Comparison of ENCODE assay signal across 22 cellular contexts in the genomic region with DNA sequence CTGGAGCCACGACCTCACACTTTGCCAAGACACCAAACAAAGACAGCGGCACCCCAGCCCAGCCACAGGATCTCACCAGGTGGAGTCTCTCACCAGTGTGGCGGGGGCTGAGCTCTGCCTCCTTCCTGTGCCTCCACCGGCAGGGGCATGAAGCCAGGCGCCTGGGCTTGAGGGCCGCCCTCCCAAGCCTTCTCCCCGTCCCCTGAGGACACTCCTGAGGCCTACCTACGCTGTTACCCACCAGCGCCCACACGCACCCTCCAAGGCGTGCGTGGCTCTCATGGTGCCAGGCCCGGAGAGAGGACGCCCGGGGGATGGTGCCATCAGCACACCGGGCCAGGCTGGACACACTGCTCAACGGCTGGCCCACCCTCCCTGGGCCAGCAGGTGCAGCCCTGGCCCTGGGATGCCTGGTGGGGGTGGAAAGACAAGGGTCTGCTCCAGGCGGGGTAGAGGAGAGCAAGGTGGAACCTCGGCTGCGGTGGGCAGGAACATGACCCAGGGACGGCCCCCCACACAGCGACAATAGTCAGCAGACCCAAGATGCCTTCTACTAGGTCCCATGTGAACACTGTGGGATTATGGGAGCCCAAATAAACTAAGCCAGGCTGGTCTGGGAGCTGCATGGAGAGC.
"Had no signal": no experiment of that assay in that cellular context is flagged by ENCODE, and none has a peak within 500 bp of the region (broad histone marks: within the 10 kb centered on the region; RNA-seq: fewer than 3 reads in every experiment).

No MANE protein-coding gene starts in this region.

- H3K36me3 ChIP-seq: ovary had no signal

- H3K4me3 Mint-ChIP-seq: activated B cell treated with CpG ODN at 0.5 μM for 24 hours; activated CD4-positive, alpha-beta memory T cell treated with anti-CD3 and anti-CD28 coated beads for 36 hours; activated naive CD4-positive, alpha-beta T cell treated with anti-CD3 and anti-CD28 coated beads, Interleukin-2, amount 50 U/mL, for 24 hours; activated T-cell treated with anti-CD3 and anti-CD28 coated beads, Interleukin-2, amount 50 U/mL, for 4 hours; central memory CD8-positive, alpha-beta T cell; mesothelial cell of epicardium; stimulated activated memory B cell treated with anti-CD40 and anti-IgM and Interleukin-4, amounts not matched to agents 10 μg/mL and 1 μg/mL and 100 μg/mL, for 72 hours; T-cell had no signal

- H3K9me3 ChIP-seq: ascending aorta, ovary, right lobe of liver, tibial nerve had no signal

- H3K4me1 Mint-ChIP-seq: activated B cell treated with CpG ODN at 0.5 μM for 24 hours; central memory CD8-positive, alpha-beta T cell; mesothelial cell of epicardium; neural crest cell had no signal

- H3K27ac ChIP-seq: ascending aorta, ovary, right lobe of liver, tibial nerve had no signal

- H3K27me3 Mint-ChIP-seq: activated B cell treated with CpG ODN at 0.5 μM for 24 hours; activated CD4-positive, alpha-beta memory T cell treated with anti-CD3 and anti-CD28 coated beads for 36 hours; activated naive CD4-positive, alpha-beta T cell treated with anti-CD3 and anti-CD28 coated beads, Interleukin-2, amount 50 U/mL, for 24 hours; central memory CD8-positive, alpha-beta T cell; stimulated activated memory B cell treated with anti-CD40 and anti-IgM and Interleukin-4, amounts not matched to agents 10 μg/mL and 1 μg/mL and 100 μg/mL, for 72 hours; T-cell had no signal

- H3K4me3 ChIP-seq: ascending aorta, lung, ovary, right lobe of liver, tibial nerve had no signal

- H3K27me3 ChIP-seq: ascending aorta, ovary, right lobe of liver, tibial nerve had no signal

- H3K4me1 ChIP-seq: ascending aorta, right lobe of liver had no signal

- H3K9me3 Mint-ChIP-seq: activated B cell treated with CpG ODN at 0.5 μM for 24 hours; activated CD4-positive, alpha-beta memory T cell treated with anti-CD3 and anti-CD28 coated beads for 36 hours; activated naive CD4-positive, alpha-beta T cell treated with anti-CD3 and anti-CD28 coated beads, Interleukin-2, amount 50 U/mL, for 24 hours; activated T-cell treated with anti-CD3 and anti-CD28 coated beads, Interleukin-2, amount 50 U/mL, for 4 hours; central memory CD8-positive, alpha-beta T cell; mesothelial cell of epicardium; neural crest cell; stimulated activated memory B cell treated with anti-CD40 and anti-IgM and Interleukin-4, amounts not matched to agents 10 μg/mL and 1 μg/mL and 100 μg/mL, for 72 hours; T-cell had no signal

- DNase-seq: activated B cell treated with CpG ODN at 0.5 μM for 24 hours; activated CD4-positive, alpha-beta memory T cell treated with anti-CD3 and anti-CD28 coated beads for 36 hours; activated CD4-positive, alpha-beta T cell treated with anti-CD3 and anti-CD28 coated beads for 4 hours; activated effector memory CD4-positive, alpha-beta T cell treated with anti-CD3 and anti-CD28 coated beads, Interleukin-2, amount 50 U/mL, for 16 hours; activated T-cell treated with anti-CD3 and anti-CD28 coated beads, Interleukin-2, amount 50 U/mL, for 4 hours; cortex of kidney; erythroblast; foreskin melanocyte; small intestine; stimulated activated CD4-positive, alpha-beta T cell treated with anti-CD3 and anti-CD28 coated beads, Interleukin-4, amount 100 ng/mL, for 1 hour; substantia nigra; T-cell had no signal

- H3K27ac Mint-ChIP-seq: activated B cell treated with CpG ODN at 0.5 μM for 24 hours; activated CD4-positive, alpha-beta memory T cell treated with anti-CD3 and anti-CD28 coated beads for 36 hours; activated naive CD4-positive, alpha-beta T cell treated with anti-CD3 and anti-CD28 coated beads, Interleukin-2, amount 50 U/mL, for 24 hours; mesothelial cell of epicardium; stimulated activated memory B cell treated with anti-CD40 and anti-IgM and Interleukin-4, amounts not matched to agents 10 μg/mL and 1 μg/mL and 100 μg/mL, for 72 hours; T-cell had no signal
